19 cellular contexts compared by ENCODE assay signal in genomic region chr13:50690020-50690419, GRCh38.
DNase-seq lines count a peak whose midpoint lies in the region; ATAC-seq, FAIRE-seq and TF ChIP-seq lines count a peak whose summit lies in the region.
"Had no signal": no experiment of that assay in that cellular context is flagged by ENCODE, and none has a peak within 500 bp of the region (broad histone marks: within the 10 kb centered on the region; RNA-seq: fewer than 3 reads in every experiment).

No MANE protein-coding gene starts in this region.

- no peak overlapping the region for H3K9ac ChIP-seq in astrocyte (ENCODE audit: low read length)
- H3K9ac ChIP-seq in neural progenitor cell = no peak overlapping the region
- no peak overlapping the region for H3K9ac ChIP-seq in mesenchymal stem cell (ENCODE audit: low read length)
- H3K9ac ChIP-seq: GM23248 had no signal

- ATAC-seq in natural killer cell treated with Interleukin-12 subunit alpha and Interleukin-12 subunit beta and Interleukin-15 and Interleukin-18, amount 100 ng/mL, for 72 hours = no peak
- ATAC-seq: GM12878, HCT116 had no signal

- H3K4me2 ChIP-seq in astrocyte (ENCODE audit: low read length) (no peak overlapping the region), neural progenitor cell (peak overlapping the region; percentile 15), mesenchymal stem cell (ENCODE audit: low read length, poor library complexity, severe bottlenecking) (no peak overlapping the region)

- DNase-seq in DMS 273 (lab: John Stamatoyannopoulos, UW; ENCODE audit: unreplicated experiment) = peak; percentile 30
- DNase-seq in NCI-H69 (lab: John Stamatoyannopoulos, UW) = peak; percentile 38
- no peak for DNase-seq in astrocyte (ENCODE audit: low read depth)
- DNase-seq in neural progenitor cell (ENCODE audit: low spot score) = peak; percentile 11
- DNase-seq in mesenchymal stem cell = no peak
- DNase-seq in epidermal melanocyte (ENCODE audit: insufficient read length, low spot score) = no peak
- no peak for DNase-seq in natural killer cell treated with Interleukin-12 subunit alpha and Interleukin-12 subunit beta and Interleukin-15 and Interleukin-18, amount 100 ng/mL, for 72 hours (ENCODE audit: low spot score)
- DNase-seq: 8988T; ACHN; CD4-positive, alpha-beta memory T cell; GF-D8; GM23248 had no signal

- H3K27me3 Mint-ChIP-seq in astrocyte (ENCODE audit: low read depth, unreplicated experiment) = no peaks in the 10 kb centered on the region
- no peaks in the 10 kb centered on the region for H3K27me3 Mint-ChIP-seq in neural progenitor cell (ENCODE audit: insufficient read depth, low read depth)
- H3K27me3 Mint-ChIP-seq in natural killer cell treated with Interleukin-12 subunit alpha and Interleukin-12 subunit beta and Interleukin-15 and Interleukin-18, amount 100 ng/mL, for 72 hours = peaks cover 30 to 35% of the 10 kb centered on the region in 2 donors
- H3K27me3 Mint-ChIP-seq: B cell had no signal

- no peak overlapping the region for H2AK5ac ChIP-seq in mesenchymal stem cell (ENCODE audit: low read length, severe bottlenecking)

- peaks cover 14% of the 10 kb centered on the region for H3F3A ChIP-seq in neural progenitor cell (ENCODE audit: low read depth)

- peaks cover 52% of the 10 kb centered on the region for H3K4me1 Mint-ChIP-seq in astrocyte (ENCODE audit: low read depth, unreplicated experiment)
- H3K4me1 Mint-ChIP-seq in neural progenitor cell = peaks cover 30% of the 10 kb centered on the region
- H3K4me1 Mint-ChIP-seq in natural killer cell treated with Interleukin-12 subunit alpha and Interleukin-12 subunit beta and Interleukin-15 and Interleukin-18, amount 100 ng/mL, for 72 hours (ENCODE audit: low read depth in 2 of 2) = peaks cover 11 to 15% of the 10 kb centered on the region in 2 donors

- H2BK5ac ChIP-seq in mesenchymal stem cell (ENCODE audit: low read depth, low read length, poor library complexity, severe bottlenecking) = no peak overlapping the region

- no peak overlapping the region for H4K8ac ChIP-seq in mesenchymal stem cell (ENCODE audit: low read length)

- no peaks in the 10 kb centered on the region for H3K36me3 Mint-ChIP-seq in astrocyte (ENCODE audit: low read depth, unreplicated experiment)
- no peaks in the 10 kb centered on the region for H3K36me3 Mint-ChIP-seq in neural progenitor cell
- no peaks in the 10 kb centered on the region for H3K36me3 Mint-ChIP-seq in natural killer cell treated with Interleukin-12 subunit alpha and Interleukin-12 subunit beta and Interleukin-15 and Interleukin-18, amount 100 ng/mL, for 72 hours
- H3K36me3 Mint-ChIP-seq: CD4-positive, alpha-beta memory T cell had no signal

- H3K4ac ChIP-seq in mesenchymal stem cell (ENCODE audit: low read depth in 1 of 2, low read length in 2 of 2) = no peak overlapping the region

- H3K27ac Mint-ChIP-seq in astrocyte (ENCODE audit: unreplicated experiment) (no peak overlapping the region), neural progenitor cell (no peak overlapping the region)
- no peak overlapping the region for H3K27ac Mint-ChIP-seq in natural killer cell treated with Interleukin-12 subunit alpha and Interleukin-12 subunit beta and Interleukin-15 and Interleukin-18, amount 100 ng/mL, for 72 hours
- H3K27ac Mint-ChIP-seq: B cell; CD4-positive, alpha-beta memory T cell had no signal

- H3K9me3 Mint-ChIP-seq in astrocyte (ENCODE audit: unreplicated experiment) (no peaks in the 10 kb centered on the region), neural progenitor cell (no peaks in the 10 kb centered on the region)
- no peaks in the 10 kb centered on the region for H3K9me3 Mint-ChIP-seq in natural killer cell treated with Interleukin-12 subunit alpha and Interleukin-12 subunit beta and Interleukin-15 and Interleukin-18, amount 100 ng/mL, for 72 hours
- H3K9me3 Mint-ChIP-seq: CD4-positive, alpha-beta memory T cell had no signal

- no peak overlapping the region for H4K91ac ChIP-seq in mesenchymal stem cell (ENCODE audit: low read length)

- H3K4me3 ChIP-seq in astrocyte (ENCODE audit: insufficient read depth, low read depth, low read length) (no peak overlapping the region), neural progenitor cell (no peak overlapping the region), mesenchymal stem cell (ENCODE audit: insufficient read depth in 1 of 2, low read depth in 1 of 2, low read length in 2 of 2) (no peak overlapping the region)
- H3K4me3 ChIP-seq: GM12878, GM23248 had no signal

- H3K9me3 ChIP-seq in astrocyte (ENCODE audit: insufficient read depth, low read depth, low read length) (no peaks in the 10 kb centered on the region), neural progenitor cell (ENCODE audit: low read depth) (no peaks in the 10 kb centered on the region), mesenchymal stem cell (ENCODE audit: control insufficient read depth, low read length) (no peaks in the 10 kb centered on the region)

- TF ChIP-seq CTCF in astrocyte (IDR thresholded peaks at IDR 0.05; ENCODE audit: insufficient read depth, low read depth, low read length) (no peak), neural progenitor cell (IDR thresholded peaks at IDR 0.05) (no peak)

- H3K4me3 Mint-ChIP-seq in astrocyte (ENCODE audit: unreplicated experiment) = no peak overlapping the region
- H3K4me3 Mint-ChIP-seq in neural progenitor cell = no peak overlapping the region
- H3K4me3 Mint-ChIP-seq in natural killer cell treated with Interleukin-12 subunit alpha and Interleukin-12 subunit beta and Interleukin-15 and Interleukin-18, amount 100 ng/mL, for 72 hours = no peak overlapping the region
- H3K4me3 Mint-ChIP-seq: B cell; CD4-positive, alpha-beta memory T cell had no signal

- H3K79me2 ChIP-seq in astrocyte (ENCODE audit: insufficient read depth, low read length) (no peaks in the 10 kb centered on the region), neural progenitor cell (ENCODE audit: low read depth) (no peaks in the 10 kb centered on the region)

- H3K23ac ChIP-seq in mesenchymal stem cell (ENCODE audit: low read length in 2 of 2) = no peak overlapping the region

- FAIRE-seq in astrocyte (lab: Jason Lieb, UNC) = peak; percentile 17
- FAIRE-seq: GM12878, GM18507, H54 had no signal

- H4K20me1 ChIP-seq in astrocyte (ENCODE audit: insufficient read depth, low read length) (no peaks in the 10 kb centered on the region), neural progenitor cell (ENCODE audit: low read depth) (no peaks in the 10 kb centered on the region)

- no peak overlapping the region for H2AFZ ChIP-seq in astrocyte (ENCODE audit: low read depth, low read length)
- H2AFZ ChIP-seq in neural progenitor cell (replicated peaks) = no peak overlapping the region
- no peak overlapping the region for H2AFZ ChIP-seq in mesenchymal stem cell (ENCODE audit: low read depth, low read length)
- H2AFZ ChIP-seq: GM23248 had no signal

- no peak overlapping the region for H2BK15ac ChIP-seq in mesenchymal stem cell (ENCODE audit: low read depth, poor library complexity, severe bottlenecking)

- H3K4me1 ChIP-seq in astrocyte (ENCODE audit: insufficient read depth, low read length) = peaks cover 36% of the 10 kb centered on the region
- peaks cover 47% of the 10 kb centered on the region for H3K4me1 ChIP-seq in neural progenitor cell
- H3K4me1 ChIP-seq in mesenchymal stem cell (ENCODE audit: control insufficient read depth, insufficient read depth, low read depth, low read length) = no peaks in the 10 kb centered on the region

- H3K18ac ChIP-seq in mesenchymal stem cell (ENCODE audit: low read depth in 1 of 2, low read length in 2 of 2) = no peak overlapping the region

- no peak overlapping the region for H3K27ac ChIP-seq in astrocyte (ENCODE audit: low read depth, low read length)
- H3K27ac ChIP-seq in neural progenitor cell = no peak overlapping the region
- H3K27ac ChIP-seq in mesenchymal stem cell (ENCODE audit: low read length, poor library complexity, severe bottlenecking) = no peak overlapping the region
- H3K27ac ChIP-seq: C4-2B, GM23248, HL-60 had no signal

- no peaks in the 10 kb centered on the region for H3K27me3 ChIP-seq in astrocyte (ENCODE audit: insufficient read depth, low read length)
- H3K27me3 ChIP-seq in neural progenitor cell = no peaks in the 10 kb centered on the region
- no peaks in the 10 kb centered on the region for H3K27me3 ChIP-seq in mesenchymal stem cell (ENCODE audit: control insufficient read depth in 1 of 2, insufficient read depth in 1 of 2, low read length in 2 of 2)

- no peaks in the 10 kb centered on the region for H3K36me3 ChIP-seq in astrocyte (ENCODE audit: insufficient read depth, low read length)
- H3K36me3 ChIP-seq in neural progenitor cell = no peaks in the 10 kb centered on the region
- H3K36me3 ChIP-seq in mesenchymal stem cell (ENCODE audit: control insufficient read depth in 1 of 2, insufficient read depth in 2 of 2, low read depth in 1 of 2, low read length in 2 of 2) = no peaks in the 10 kb centered on the region

- no peak overlapping the region for H2BK120ac ChIP-seq in mesenchymal stem cell (ENCODE audit: low read depth, low read length)

- H3K14ac ChIP-seq in mesenchymal stem cell (ENCODE audit: low read length in 2 of 2) = no peak overlapping the region

- no peak overlapping the region for H2BK12ac ChIP-seq in mesenchymal stem cell (ENCODE audit: low read length in 2 of 2)

- H3K79me1 ChIP-seq in mesenchymal stem cell (replicated peaks; ENCODE audit: low read length, poor library complexity, severe bottlenecking) = no peaks in the 10 kb centered on the region

Comparison
In these comparisons a context has a peak if more than half of its experiments do, and no peak if none do; other contexts are left out.
1. DNase-seq: peak in DMS 273 (single experiment), NCI-H69 (single experiment) and neural progenitor cell (single experiment); none in astrocyte (single experiment), mesenchymal stem cell (single experiment), epidermal melanocyte (single experiment) and natural killer cell treated with Interleukin-12 subunit alpha and Interleukin-12 subunit beta and Interleukin-15 and Interleukin-18, amount 100 ng/mL, for 72 hours (single experiment).